2 cellular contexts compared by ENCODE assay signal in genomic region chr20:48120120-48120519, GRCh38.
TF ChIP-seq lines count a peak whose summit lies in the region.

No MANE protein-coding gene starts in this region.

TF ChIP-seq in HepG2, 621 proteins besides CTCF, POLR2A, EP300 and RAD21 (continued from another document):
- no peak for TF ChIP-seq MYPOP (CRISPR knock-in tag; IDR thresholded peaks at IDR 0.05)

TF ChIP-seq in K562, 482 proteins besides CTCF, POLR2A, EP300 and RAD21 (continued from another document):
- TF ChIP-seq, protein P1, sequence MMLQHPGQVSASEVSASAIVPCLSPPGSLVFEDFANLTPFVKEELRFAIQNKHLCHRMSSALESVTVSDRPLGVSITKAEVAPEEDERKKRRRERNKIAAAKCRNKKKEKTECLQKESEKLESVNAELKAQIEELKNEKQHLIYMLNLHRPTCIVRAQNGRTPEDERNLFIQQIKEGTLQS (IDR thresholded peaks at IDR 0.05), result peak; percentile 93
- TF ChIP-seq, protein P1 (CRISPR knock-in tag; conservative IDR thresholded peaks at IDR 0.05), result no peak
- TF ChIP-seq FUS (optimal IDR thresholded peaks at IDR 0.05; ENCODE audit: low read depth, low read length), result no peak
- TF ChIP-seq NBN (IDR thresholded peaks at IDR 0.05; ENCODE audit: low read depth), result no peak
- TF ChIP-seq CREM (IDR thresholded peaks at IDR 0.05; ENCODE audit: low read depth), result 0 out of 2 replicates have a peak, but pooled peaks have one; percentile 16
- TF ChIP-seq BACH1 (tag; IDR thresholded peaks at IDR 0.05), result peak; percentile 56; the same call in 1 of the 2 replicates
- no peak for TF ChIP-seq ZNF253 (CRISPR knock-in tag; conservative IDR thresholded peaks at IDR 0.05)
